26 cellular contexts compared by ENCODE assay signal in the genomic region with DNA sequence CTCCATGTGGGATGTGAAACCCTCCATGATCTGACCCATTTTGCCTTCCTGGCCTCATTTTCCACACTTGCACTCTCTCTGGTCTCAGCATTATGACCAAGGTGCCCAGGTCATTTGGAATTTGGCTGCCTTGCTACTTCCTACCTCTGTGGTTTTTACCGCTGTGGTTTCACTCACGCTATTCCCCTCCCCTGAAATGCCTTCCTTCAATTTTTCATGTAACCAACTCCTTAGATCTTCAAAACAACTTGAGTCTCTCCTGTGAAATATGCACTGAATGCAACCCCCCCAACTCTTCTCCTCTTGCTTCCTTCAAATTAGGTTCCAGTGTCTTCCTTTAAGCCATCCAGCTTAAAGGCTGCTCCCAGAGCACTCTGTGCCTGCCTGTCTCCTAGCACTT. TPM values are rescaled to one million over a fixed set of nuclear protein-coding genes. Genes with fewer than 3 reads are reported as not detected.
"Had no signal": no experiment of that assay in that cellular context is flagged by ENCODE, and none has a peak within 500 bp of the region (broad histone marks: within the 10 kb centered on the region; RNA-seq: fewer than 3 reads in every experiment).

No MANE protein-coding gene starts in this region.

- H3K27ac Mint-ChIP-seq: activated CD4-positive, alpha-beta memory T cell treated with anti-CD3 and anti-CD28 coated beads, Interleukin-2, amount 10 ng/mL, durations not matched to agents 7 days and 5 days; activated CD4-positive, alpha-beta T cell treated with anti-CD3 and anti-CD28 coated beads, Interleukin-2, amount 10 ng/mL, durations not matched to agents 24 days and 14 days; activated CD8-positive, alpha-beta memory T cell treated with anti-CD3 and anti-CD28 coated beads, Interleukin-2, amount 10 ng/mL, durations not matched to agents 7 days and 5 days; dendritic cell treated with granulocyte-macrophage colony-stimulating factor and Interleukin-4, amounts not matched to agents 40 ng/mL and 50 ng/mL, for 4 days; natural killer cell treated with Interleukin-12 subunit alpha and Interleukin-12 subunit beta and Interleukin-15 and Interleukin-18, amount 100 ng/mL, for 72 hours; stimulated activated naive CD8-positive, alpha-beta T cell treated with anti-CD3 and anti-CD28 coated beads, Interleukin-15, amount 100 ng/mL, for 72 hours; T-helper 17 cell had no signal

- H3K9me3 ChIP-seq: body of pancreas, ovary, prostate gland, suprapubic skin, vagina had no signal

- H3K4me3 ChIP-seq: body of pancreas, hepatocyte, ovary, prostate gland, suprapubic skin, vagina had no signal

- H3K27me3 ChIP-seq: body of pancreas, foreskin keratinocyte, hepatocyte, ovary, suprapubic skin, vagina had no signal

- H3K9me3 Mint-ChIP-seq: activated CD4-positive, alpha-beta memory T cell treated with anti-CD3 and anti-CD28 coated beads, Interleukin-2, amount 10 ng/mL, durations not matched to agents 7 days and 5 days; activated CD4-positive, alpha-beta T cell treated with anti-CD3 and anti-CD28 coated beads, Interleukin-2, amount 10 ng/mL, durations not matched to agents 24 days and 14 days; activated naive CD4-positive, alpha-beta T cell treated with anti-CD3 and anti-CD28 coated beads, Interleukin-2, amount 50 U/mL, for 72 hours; dendritic cell treated with granulocyte-macrophage colony-stimulating factor and Interleukin-4, amounts not matched to agents 40 ng/mL and 50 ng/mL, for 4 days; natural killer cell treated with Interleukin-12 subunit alpha and Interleukin-12 subunit beta and Interleukin-15 and Interleukin-18, amount 100 ng/mL, for 72 hours; stimulated activated naive CD8-positive, alpha-beta T cell treated with anti-CD3 and anti-CD28 coated beads, Interleukin-15, amount 100 ng/mL, for 72 hours had no signal

- H3K36me3 Mint-ChIP-seq: activated CD8-positive, alpha-beta memory T cell treated with anti-CD3 and anti-CD28 coated beads, Interleukin-2, amount 10 ng/mL, durations not matched to agents 7 days and 5 days; activated naive CD4-positive, alpha-beta T cell treated with anti-CD3 and anti-CD28 coated beads, Interleukin-2, amount 50 U/mL, for 72 hours; natural killer cell treated with Interleukin-12 subunit alpha and Interleukin-12 subunit beta and Interleukin-15 and Interleukin-18, amount 100 ng/mL, for 72 hours had no signal

- DNase-seq: activated CD4-positive, alpha-beta memory T cell treated with anti-CD3 and anti-CD28 coated beads, Interleukin-2, amount 10 ng/mL, durations not matched to agents 7 days and 5 days; activated CD4-positive, alpha-beta T cell treated with anti-CD3 and anti-CD28 coated beads, Interleukin-2, amount 10 ng/mL, durations not matched to agents 24 days and 14 days; activated CD8-positive, alpha-beta memory T cell treated with anti-CD3 and anti-CD28 coated beads, Interleukin-2, amount 10 ng/mL, durations not matched to agents 7 days and 5 days; activated T-cell treated with anti-CD3 and anti-CD28 coated beads for 4 hours; body of pancreas; effector CD8-positive, alpha-beta T cell; foreskin keratinocyte; ovary; right cardiac atrium; stimulated activated CD4-positive, alpha-beta T cell treated with anti-CD3 and anti-CD28 coated beads, Interleukin-1b, Interleukin-23, amount 100 ng/mL, for 48 hours; stimulated activated naive CD8-positive, alpha-beta T cell treated with anti-CD3 and anti-CD28 coated beads, Interleukin-15, amount 100 ng/mL, for 72 hours; T-helper 17 cell; trophoblast cell had no signal

- H3K4me3 Mint-ChIP-seq: activated CD4-positive, alpha-beta memory T cell treated with anti-CD3 and anti-CD28 coated beads, Interleukin-2, amount 10 ng/mL, durations not matched to agents 7 days and 5 days; activated CD4-positive, alpha-beta T cell treated with anti-CD3 and anti-CD28 coated beads, Interleukin-2, amount 10 ng/mL, durations not matched to agents 24 days and 14 days; activated CD8-positive, alpha-beta memory T cell treated with anti-CD3 and anti-CD28 coated beads, Interleukin-2, amount 10 ng/mL, durations not matched to agents 7 days and 5 days; dendritic cell treated with granulocyte-macrophage colony-stimulating factor and Interleukin-4, amounts not matched to agents 40 ng/mL and 50 ng/mL, for 4 days; natural killer cell treated with Interleukin-12 subunit alpha and Interleukin-12 subunit beta and Interleukin-15 and Interleukin-18, amount 100 ng/mL, for 72 hours; stimulated activated naive CD8-positive, alpha-beta T cell treated with anti-CD3 and anti-CD28 coated beads, Interleukin-15, amount 100 ng/mL, for 72 hours; T-helper 17 cell had no signal

- H3K27ac ChIP-seq: foreskin keratinocyte, hepatocyte, ovary, prostate gland, suprapubic skin, vagina, VCaP had no signal

- H3K36me3 ChIP-seq: ovary, prostate gland, suprapubic skin, vagina had no signal

- ATAC-seq: activated CD4-positive, CD25-positive, alpha-beta regulatory T cell treated with anti-CD3 and anti-CD28 coated beads, Interleukin-2, amount 50 U/mL, for 24 hours; activated CD8-positive, alpha-beta memory T cell treated with anti-CD3 and anti-CD28 coated beads, Interleukin-2, amount 10 ng/mL, durations not matched to agents 7 days and 5 days; body of pancreas; foreskin keratinocyte; right cardiac atrium; T-helper 17 cell had no signal

RNA-seq across cellular contexts. Expression of gene A3GALT2, which starts 59.9 kb away (rescaled TPM):
- total RNA-seq: activated CD4-positive, alpha-beta memory T cell treated with anti-CD3 and anti-CD28 coated beads, Interleukin-2, amount 10 ng/mL, durations not matched to agents 7 days and 5 days; activated CD4-positive, alpha-beta T cell treated with anti-CD3 and anti-CD28 coated beads, Interleukin-2, amount 10 ng/mL, durations not matched to agents 24 days and 14 days; activated CD8-positive, alpha-beta memory T cell treated with anti-CD3 and anti-CD28 coated beads, Interleukin-2, amount 10 ng/mL, durations not matched to agents 7 days and 5 days; activated naive CD4-positive, alpha-beta T cell treated with anti-CD3 and anti-CD28 coated beads, Interleukin-2, amount 50 U/mL, for 72 hours; body of pancreas; cardiac septum; foreskin keratinocyte; glomerular endothelial cell; hepatocyte; liver; natural killer cell treated with Interleukin-12 subunit alpha and Interleukin-12 subunit beta and Interleukin-15 and Interleukin-18, amount 100 ng/mL, for 72 hours; ovary; right cardiac atrium; skeletal muscle tissue; suprapubic skin; vagina had no signal
